ENCODE assay signal across 8 cellular contexts in the genomic region with DNA sequence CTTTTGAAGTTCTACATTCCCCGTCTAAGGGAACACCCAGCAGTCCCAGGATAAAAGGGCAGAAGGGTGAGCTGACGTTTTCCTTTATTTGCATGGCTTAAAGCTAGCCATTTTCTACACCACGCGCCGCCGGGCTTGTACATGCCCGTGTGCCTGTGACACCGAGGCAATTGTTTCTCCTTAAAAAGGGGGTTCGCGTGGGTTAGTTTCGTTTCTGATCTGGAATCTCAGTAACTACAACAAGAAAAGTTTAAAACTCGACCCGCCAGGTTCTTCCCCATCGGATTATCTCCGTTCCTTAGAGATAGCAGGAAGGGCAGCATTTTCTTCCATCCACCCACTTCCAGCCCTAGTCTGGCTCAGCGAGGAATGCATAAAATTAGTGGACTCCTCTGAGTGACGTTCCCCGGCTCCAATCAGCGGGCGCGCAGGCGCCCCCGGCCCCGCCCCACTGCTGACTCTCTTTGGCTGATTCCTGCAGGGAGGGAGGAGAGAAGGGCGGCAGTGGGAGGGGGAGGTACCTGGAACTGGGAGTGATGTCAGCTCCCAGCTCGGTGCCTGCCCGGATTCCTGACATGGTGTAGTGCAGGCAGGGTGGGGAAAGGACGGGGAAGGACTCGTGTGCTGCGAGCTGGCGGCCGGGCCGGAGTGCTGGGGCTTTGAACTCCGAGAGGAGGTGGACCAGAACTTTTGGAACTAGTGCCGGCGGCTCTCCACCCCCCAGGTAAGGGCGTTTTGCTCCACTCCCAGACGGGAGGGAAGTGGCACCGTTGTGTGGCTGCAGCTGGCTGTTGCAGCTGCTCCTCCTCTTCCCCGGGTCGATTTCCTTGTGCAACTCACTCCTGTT. TPM values are rescaled to one million over a fixed set of nuclear protein-coding genes. Genes with fewer than 3 reads are reported as not detected.
DNase-seq lines count a peak whose midpoint lies in the region; ATAC-seq and TF ChIP-seq lines count a peak whose summit lies in the region.

PPFIBP1 (plus strand) TSS at position 565 of the 847 bp plus-strand sequence. CDS start 109,191 bp downstream, outside the sequence.

- H3K9me2 ChIP-seq in OCI-LY1 (ENCODE audit: low read depth, low read length): no peaks in the 10 kb centered on the region

- no peak for TF ChIP-seq CTCF in OCI-LY1 (IDR thresholded peaks at IDR 0.05; ENCODE audit: low read length)

- H3K36me3 ChIP-seq in HUES64 (ENCODE audit: insufficient read depth, low read length) (no peaks in the 10 kb centered on the region), OCI-LY1 (ENCODE audit: insufficient read depth, low read length) (no peaks in the 10 kb centered on the region), mesodermal cell (ENCODE audit: control insufficient read depth, insufficient read depth, low read length) (peaks cover 22% of the 10 kb centered on the region)

- H2AFZ ChIP-seq in OCI-LY1 (ENCODE audit: low read length): peak within 1 kb of the TSS; percentile 42; the same call in 1 of the 2 replicates

- no peaks in the 10 kb centered on the region for H4K20me1 ChIP-seq in OCI-LY1 (ENCODE audit: insufficient read depth, low read length)

- H3K9me3 ChIP-seq in HUES64 (ENCODE audit: insufficient read depth, low read depth, low read length): no peaks in the 10 kb centered on the region
- H3K9me3 ChIP-seq in OCI-LY1 (ENCODE audit: low read length): no peaks in the 10 kb centered on the region
- H3K9me3 ChIP-seq in mesodermal cell (ENCODE audit: control insufficient read depth, low read length): no peaks in the 10 kb centered on the region

- in situ Hi-C loops in endometrial microvascular endothelial cells (cut with HindIII; ENCODE audit: inconsistent ontology term, low pct_unique_long_range_greater_than_20kb, low sequenced_read_pairs): no loop called here

- no peaks in the 10 kb centered on the region for H3F3A ChIP-seq in OCI-LY1 (ENCODE audit: insufficient read depth, low read length)

- H3K79me2 ChIP-seq in OCI-LY1 (ENCODE audit: insufficient read depth, low read length): no peaks in the 10 kb centered on the region

- peak within 1 kb of the TSS; percentile 91 for H3K9ac ChIP-seq in HUES64 (ENCODE audit: low read depth, low read length)
- H3K9ac ChIP-seq in OCI-LY1 (ENCODE audit: low read length): peak within 1 kb of the TSS; percentile 55

- peak within 1 kb of the TSS; percentile 97 for H3K27ac ChIP-seq in HUES64 (ENCODE audit: low read depth, low read length)
- H3K27ac ChIP-seq in OCI-LY1 (ENCODE audit: low read depth, low read length, poor library complexity, severe bottlenecking): no peak within 1 kb of the TSS
- peak within 1 kb of the TSS; percentile 94 for H3K27ac ChIP-seq in mesodermal cell (ENCODE audit: low read depth, low read length, severe bottlenecking)

- peak; percentile 96 for DNase-seq in D341Med (ENCODE audit: low spot score)
- peak; percentile 99 for DNase-seq in activated CD8-positive, alpha-beta memory T cell treated with anti-CD3 and anti-CD28 coated beads, Interleukin-2, amount 50 U/mL, for 4 hours
- peak; percentile 94 to 96 for DNase-seq in stimulated activated CD8-positive, alpha-beta memory T cell treated with anti-CD3 and anti-CD28 coated beads, Interleukin-15, amount 100 ng/mL, for 4 hours (ENCODE audit: low read depth in 2 of 2)

- ATAC-seq in GM21423 (IDR thresholded peaks at IDR 0.05; ENCODE audit: unreplicated experiment): peak; percentile 90

- H3K27me3 ChIP-seq in HUES64 (ENCODE audit: insufficient read depth, low read length): peaks cover 8% of the 10 kb centered on the region
- no peaks in the 10 kb centered on the region for H3K27me3 ChIP-seq in OCI-LY1 (ENCODE audit: insufficient read depth, low read length)

- H3K4me3 ChIP-seq in HUES64 (ENCODE audit: low read length): peak within 1 kb of the TSS; percentile 98
- peak within 1 kb of the TSS; percentile 67 for H3K4me3 ChIP-seq in OCI-LY1 (ENCODE audit: low read depth, low read length, poor library complexity, severe bottlenecking)
- H3K4me3 ChIP-seq in mesodermal cell (ENCODE audit: extremely low read depth, insufficient read depth, low read length, poor library complexity, severe bottlenecking): peak within 1 kb of the TSS; percentile 84

- WGBS in HUES64: under 1% methylated on average over 40 of the region's 41 CpGs
- 0% methylated on average over 23 to 28 of the region's 41 CpGs for WGBS in mesodermal cell (ENCODE audit: insufficient coverage in 2 of 2), 2 experiments

- peaks cover 37% of the 10 kb centered on the region for H3K4me1 ChIP-seq in HUES64 (ENCODE audit: insufficient read depth, low read length)
- peaks cover 11% of the 10 kb centered on the region for H3K4me1 ChIP-seq in OCI-LY1 (ENCODE audit: insufficient read depth, low read length, severe bottlenecking)
- H3K4me1 ChIP-seq in mesodermal cell (ENCODE audit: control insufficient read depth, insufficient read depth, low read length, poor library complexity, severe bottlenecking): peaks cover 32% of the 10 kb centered on the region

- H3K4me2 ChIP-seq in OCI-LY1 (ENCODE audit: low read length): peak within 1 kb of the TSS; percentile 79

RNA-seq across cellular contexts. Expression of gene PPFIBP1, which starts in this region (rescaled TPM):
- polyA plus RNA-seq in HUES64 (2013, experiment 1 of 2): 18.0 TPM
- 20.7 TPM for polyA plus RNA-seq in HUES64 (2013, experiment 2 of 2)
- 111 TPM for total RNA-seq in endometrial microvascular endothelial cells (ENCODE audit: inconsistent ontology term)
- polyA plus RNA-seq in mesodermal cell (2013, experiment 1 of 2): 106 TPM
- polyA plus RNA-seq in mesodermal cell (2013, experiment 2 of 2): 98.9 TPM
